9 cellular contexts compared by ENCODE assay signal in the genomic region with DNA sequence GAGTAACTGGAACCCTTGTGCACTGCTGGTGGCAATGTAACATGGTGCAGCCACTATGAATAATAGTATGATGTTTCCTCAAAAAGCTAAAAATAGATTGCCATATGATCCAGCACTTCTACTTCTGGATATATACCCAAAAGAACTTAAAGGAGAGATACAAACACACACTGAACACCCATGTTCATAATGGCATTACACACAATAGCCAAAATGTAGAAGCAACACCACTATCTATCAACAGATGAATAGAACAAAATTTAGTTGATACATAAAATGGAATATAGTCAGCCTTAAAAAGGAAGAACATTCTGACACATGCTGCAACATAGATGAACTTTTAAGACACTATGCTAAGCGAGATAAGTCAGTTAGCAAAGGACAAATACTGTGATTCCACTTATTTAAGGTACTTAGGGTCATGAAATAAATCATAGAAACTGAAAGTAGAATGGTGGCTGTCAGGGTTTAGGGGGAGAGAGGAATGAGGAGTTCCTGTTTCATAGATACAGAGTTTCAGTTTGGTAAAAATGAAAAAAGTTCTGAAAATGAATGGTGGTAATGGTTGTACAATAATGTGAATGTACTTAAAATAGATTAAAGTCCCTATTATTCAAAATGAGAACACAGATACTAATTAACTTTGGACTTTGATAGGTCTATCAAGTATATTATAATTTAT. TPM values are rescaled to one million over a fixed set of nuclear protein-coding genes. Genes with fewer than 3 reads are reported as not detected.
DNase-seq lines count a peak whose midpoint lies in the region; ATAC-seq and TF ChIP-seq lines count a peak whose summit lies in the region.
"Had no signal": no experiment of that assay in that cellular context is flagged by ENCODE, and none has a peak within 500 bp of the region (broad histone marks: within the 10 kb centered on the region; RNA-seq: fewer than 3 reads in every experiment).

No MANE protein-coding gene starts in this region.

- H3K9me2 ChIP-seq in SK-N-SH = no peaks in the 10 kb centered on the region

- TF ChIP-seq EP300 in SK-N-SH (IDR thresholded peaks at IDR 0.05; ENCODE audit: borderline replicate concordance in 1 of 2, low read depth in 1 of 2, low read length in 1 of 2) = no peak

- no peak overlapping the region for H2AFZ ChIP-seq in SK-N-SH (ENCODE audit: low read depth)

- 95% methylated on average over 1 of the region's 1 CpG for WGBS in SK-N-SH (ENCODE audit: low lambda C conversion rate)

- intact Hi-C loops in gastrocnemius medialis (cut with DNase I; ENCODE audit: low total_unique reads) = loop anchor here (10.0 kb wide), 1 partner anchor 135 kb away; a partner anchor contains a TSS

- peak; percentile 94 for ATAC-seq in HG02763 (IDR thresholded peaks at IDR 0.05; ENCODE audit: unreplicated experiment)
- no peak for ATAC-seq in gastrocnemius medialis

- no peaks in the 10 kb centered on the region for H3K27me3 Mint-ChIP-seq in activated CD4-positive, alpha-beta T cell treated with anti-CD3 and anti-CD28 coated beads, Interleukin-2, amount 10 ng/mL, durations not matched to agents 7 days and 5 days

- no peak for TF ChIP-seq POLR2A in gastrocnemius medialis (IDR thresholded peaks at IDR 0.05)

- in situ Hi-C loops in gastrocnemius medialis (cut with MboI; ENCODE audit: low sequenced_read_pairs in 4 of 4) (loop anchor here in 1 of 4 donors (25.0 kb wide), 1 partner anchor 318 kb away; no protein-coding TSS in a partner anchor), HAP-1 (cut with MboI; ENCODE audit: low sequenced_read_pairs) (loop anchor here (25.0 kb wide), 1 partner anchor 318 kb away; no protein-coding TSS in a partner anchor)

- H3K9me3 Mint-ChIP-seq in activated CD4-positive, alpha-beta T cell treated with anti-CD3 and anti-CD28 coated beads, Interleukin-2, amount 10 ng/mL, durations not matched to agents 7 days and 5 days = peaks cover 8% of the 10 kb centered on the region

- H3K4me3 Mint-ChIP-seq in activated CD4-positive, alpha-beta T cell treated with anti-CD3 and anti-CD28 coated beads, Interleukin-2, amount 10 ng/mL, durations not matched to agents 7 days and 5 days = peak overlapping the region; percentile 31

- peak; percentile 15 for DNase-seq in activated CD4-positive, alpha-beta T cell treated with anti-CD3 and anti-CD28 coated beads, Interleukin-2, amount 10 ng/mL, durations not matched to agents 7 days and 5 days
- DNase-seq in activated CD4-positive, alpha-beta T cell treated with anti-CD3 and anti-CD28 coated beads, Interleukin-2, amount 50 U/mL, for 48 hours = no peak
- DNase-seq in NAMALWA (ENCODE audit: low spot score) (peak; percentile 61), gastrocnemius medialis (no peak), NCI-H1105 (lab: John Stamatoyannopoulos, UW) (no peak), HAP-1 (ENCODE audit: low spot score in 2 of 2) (no peak), SK-N-SH (no peak)

- H3K27ac ChIP-seq in gastrocnemius medialis = peak overlapping the region in 3 of 4 donors; percentile 37 to 46 (median 42)
- no peak overlapping the region for H3K27ac ChIP-seq in SK-N-SH (ENCODE audit: low read depth in 2 of 2, low read length in 1 of 2)

- TF ChIP-seq RAD21 in SK-N-SH (IDR thresholded peaks at IDR 0.05; ENCODE audit: low read length) = no peak

- H3K9me3 ChIP-seq in gastrocnemius medialis (no peaks in the 10 kb centered on the region), HAP-1 (no peaks in the 10 kb centered on the region), SK-N-SH (peaks cover 17% of the 10 kb centered on the region)

- H3K36me3 ChIP-seq in gastrocnemius medialis = no peaks in the 10 kb centered on the region
- H3K36me3 ChIP-seq in HAP-1 (replicated peaks) = no peaks in the 10 kb centered on the region
- H3K36me3 ChIP-seq in SK-N-SH (replicated peaks in 1 of 2; ENCODE audit: control insufficient read depth in 1 of 2, insufficient read depth in 2 of 2, low read length in 1 of 2) = peaks cover 0 to 18% of the 10 kb centered on the region in 2 experiments

- H3K9ac ChIP-seq in SK-N-SH = no peak overlapping the region

- no peaks in the 10 kb centered on the region for H3K27me3 ChIP-seq in gastrocnemius medialis
- H3K27me3 ChIP-seq in HAP-1 (ENCODE audit: low read depth) = no peaks in the 10 kb centered on the region
- H3K27me3 ChIP-seq in SK-N-SH (ENCODE audit: insufficient read depth) = no peaks in the 10 kb centered on the region

- no peak overlapping the region for H3K4me2 ChIP-seq in SK-N-SH

- no peaks in the 10 kb centered on the region for H3K79me2 ChIP-seq in SK-N-SH (ENCODE audit: insufficient read depth)

- CTCF ChIA-PET in activated CD4-positive, alpha-beta T cell treated with anti-CD3 and anti-CD28 coated beads, Interleukin-2, amount 10 ng/mL, durations not matched to agents 7 days and 5 days (lab: Charles Lee) = no interaction called here
- CTCF ChIA-PET in SK-N-SH (lab: Yijun Ruan, JAX) = no interaction called here

- peaks cover 10% of the 10 kb centered on the region for H3F3A ChIP-seq in SK-N-SH (replicated peaks; ENCODE audit: insufficient read depth)

- POLR2A ChIA-PET in activated CD4-positive, alpha-beta T cell treated with anti-CD3 and anti-CD28 coated beads, Interleukin-2, amount 10 ng/mL, durations not matched to agents 7 days and 5 days (lab: Charles Lee) = no interaction called here
- POLR2A ChIA-PET in SK-N-SH (lab: Yijun Ruan, JAX) = no interaction called here

- no peak overlapping the region for H3K4me3 ChIP-seq in gastrocnemius medialis
- no peak overlapping the region for H3K4me3 ChIP-seq in HAP-1
- H3K4me3 ChIP-seq in SK-N-SH (ENCODE audit: low read depth in 2 of 2, low read length in 1 of 2) = no peak overlapping the region
- H3K4me3 ChIP-seq: lung had no signal

- H4K20me1 ChIP-seq in SK-N-SH (ENCODE audit: insufficient read depth) = no peaks in the 10 kb centered on the region

- H3K4me1 ChIP-seq in gastrocnemius medialis (peaks cover 20 to 29% of the 10 kb centered on the region in 2 donors), HAP-1 (peaks cover 6% of the 10 kb centered on the region; the same call in 1 of the 2 replicates), SK-N-SH (ENCODE audit: control insufficient read depth in 1 of 2, insufficient read depth in 2 of 2, low read depth in 1 of 2, low read length in 1 of 2) (peaks cover 0 to 5% of the 10 kb centered on the region in 2 experiments; a peak in 1 of 4 replicates)

- TF ChIP-seq CTCF in gastrocnemius medialis (IDR thresholded peaks at IDR 0.05 in 4 of 5, conservative IDR thresholded peaks at IDR 0.05 in 1 of 5) (no peak), SK-N-SH (IDR thresholded peaks at IDR 0.05) (no peak)

- H3K36me3 Mint-ChIP-seq in activated CD4-positive, alpha-beta T cell treated with anti-CD3 and anti-CD28 coated beads, Interleukin-2, amount 10 ng/mL, durations not matched to agents 7 days and 5 days (ENCODE audit: low read depth) = peaks cover 18% of the 10 kb centered on the region

- H3K4me1 Mint-ChIP-seq in activated CD4-positive, alpha-beta T cell treated with anti-CD3 and anti-CD28 coated beads, Interleukin-2, amount 10 ng/mL, durations not matched to agents 7 days and 5 days = peaks cover 33% of the 10 kb centered on the region

- peak overlapping the region; percentile 61 for H3K27ac Mint-ChIP-seq in activated CD4-positive, alpha-beta T cell treated with anti-CD3 and anti-CD28 coated beads, Interleukin-2, amount 10 ng/mL, durations not matched to agents 7 days and 5 days

TF ChIP-seq in SK-N-SH, 30 proteins besides CTCF, POLR2A, EP300 and RAD21 (continues in another document):
- TF ChIP-seq FOXJ3 (CRISPR knock-in tag; IDR thresholded peaks at IDR 0.05) = no peak
- TF ChIP-seq, protein P1, sequence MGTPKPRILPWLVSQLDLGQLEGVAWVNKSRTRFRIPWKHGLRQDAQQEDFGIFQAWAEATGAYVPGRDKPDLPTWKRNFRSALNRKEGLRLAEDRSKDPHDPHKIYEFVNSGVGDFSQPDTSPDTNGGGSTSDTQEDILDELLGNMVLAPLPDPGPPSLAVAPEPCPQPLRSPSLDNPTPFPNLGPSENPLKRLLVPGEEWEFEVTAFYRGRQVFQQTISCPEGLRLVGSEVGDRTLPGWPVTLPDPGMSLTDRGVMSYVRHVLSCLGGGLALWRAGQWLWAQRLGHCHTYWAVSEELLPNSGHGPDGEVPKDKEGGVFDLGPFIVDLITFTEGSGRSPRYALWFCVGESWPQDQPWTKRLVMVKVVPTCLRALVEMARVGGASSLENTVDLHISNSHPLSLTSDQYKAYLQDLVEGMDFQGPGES (IDR thresholded peaks at IDR 0.05; ENCODE audit: low read depth, low read length) = no peak
- no peak for TF ChIP-seq RCOR1 (IDR thresholded peaks at IDR 0.05; ENCODE audit: low read length)
- TF ChIP-seq GATA2 (CRISPR knock-in tag; IDR thresholded peaks at IDR 0.05) = no peak
- TF ChIP-seq SIN3A (IDR thresholded peaks at IDR 0.05; ENCODE audit: borderline replicate concordance, low read depth, low read length) = no peak
- TF ChIP-seq GABPA (IDR thresholded peaks at IDR 0.05; ENCODE audit: low read depth) = no peak

RNA-seq across cellular contexts. Expression of a gene that starts 59.5 kb away (rescaled TPM):
- under 1 TPM; 0.37 to 0.50 TPM for total RNA-seq in activated CD4-positive, alpha-beta T cell treated with anti-CD3 and anti-CD28 coated beads, Interleukin-2, amount 10 ng/mL, durations not matched to agents 7 days and 5 days
- total RNA-seq in gastrocnemius medialis = under 1 TPM in 3 of 4 donors, not detected in 1; 0.13 to 0.42 (median 0.36) TPM
- polyA plus RNA-seq in SK-N-SH (2012; rRNA removed) = 0.03 and 0.10 TPM in 2 replicates
- 0.03 TPM in 2 replicates for polyA plus RNA-seq in SK-N-SH (2012; cell fraction: cytosol; rRNA removed)
- polyA plus RNA-seq in SK-N-SH (2012; cell fraction: nucleus; rRNA removed) = 0.23 and 0.37 TPM in 2 replicates

Comparison
In these comparisons a context has a peak if more than half of its experiments do, and no peak if none do; other contexts are left out.
1. DNase-seq: peak in activated CD4-positive, alpha-beta T cell treated with anti-CD3 and anti-CD28 coated beads, Interleukin-2, amount 10 ng/mL, durations not matched to agents 7 days and 5 days (single experiment) and NAMALWA (single experiment); none in activated CD4-positive, alpha-beta T cell treated with anti-CD3 and anti-CD28 coated beads, Interleukin-2, amount 50 U/mL, for 48 hours (0 of 2), gastrocnemius medialis (0 of 2), NCI-H1105 (single experiment), HAP-1 (0 of 2) and SK-N-SH (single experiment).
2. H3K27ac ChIP-seq: peak in gastrocnemius medialis (3 of 4); none in SK-N-SH (0 of 2).